8 cellular contexts compared by ENCODE assay signal in genomic region chr11:119741369-119742262, GRCh38. TPM values are rescaled to one million over a fixed set of nuclear protein-coding genes. Genes with fewer than 3 reads are reported as not detected.
A peak's percentile ranks its signal among the peaks of the same experiment; 100 is the strongest.
DNase-seq lines count a peak whose midpoint lies in the region; ATAC-seq and TF ChIP-seq lines count a peak whose summit lies in the region.

No MANE protein-coding gene starts in this region.

- H3K4me2 ChIP-seq in OCI-LY3 (ENCODE audit: low read length) = no peak overlapping the region

- H2AFZ ChIP-seq in OCI-LY3 (ENCODE audit: low read depth, low read length) = no peak overlapping the region

- H3K27me3 Mint-ChIP-seq in glutamatergic neuron (ENCODE audit: unreplicated experiment) = peaks cover 7% of the 10 kb centered on the region

- ATAC-seq in GM19043 (IDR thresholded peaks at IDR 0.05; ENCODE audit: low read depth, unreplicated experiment) (peak; percentile 77), GM18868 (IDR thresholded peaks at IDR 0.05; ENCODE audit: unreplicated experiment) (no peak)

- no peaks in the 10 kb centered on the region for H4K20me1 ChIP-seq in OCI-LY3 (ENCODE audit: insufficient read depth, low read length)

- H3K4me1 ChIP-seq in OCI-LY3 (ENCODE audit: low read length) = no peaks in the 10 kb centered on the region

- no peak overlapping the region for H3K9ac ChIP-seq in OCI-LY3 (ENCODE audit: low read length)

- no peak overlapping the region for H3K27ac ChIP-seq in OCI-LY3 (ENCODE audit: low read length)

- no peak overlapping the region for H3K4me3 ChIP-seq in OCI-LY3 (ENCODE audit: low read length)

- H3K4me1 Mint-ChIP-seq in glutamatergic neuron (ENCODE audit: low read depth, unreplicated experiment) = peaks cover 9% of the 10 kb centered on the region

- H3K36me3 Mint-ChIP-seq in glutamatergic neuron (ENCODE audit: unreplicated experiment) = no peaks in the 10 kb centered on the region

- no peaks in the 10 kb centered on the region for H3K79me2 ChIP-seq in OCI-LY3 (ENCODE audit: low read length)

- no peaks in the 10 kb centered on the region for H3K36me3 ChIP-seq in OCI-LY3 (replicated peaks; ENCODE audit: low read depth, low read length)

- no peaks in the 10 kb centered on the region for H3K27me3 ChIP-seq in OCI-LY3 (ENCODE audit: low read depth, low read length)

- DNase-seq in activated gamma-delta T cell (lab: John Stamatoyannopoulos, UW) (peak; percentile 31), glutamatergic neuron (peak; percentile 80), posterior cingulate gyrus (peak in 7 of 10 donors; percentile 50 to 92 (median 77)), NCI-H2081 (lab: John Stamatoyannopoulos, UW) (no peak), NCI-H774 (lab: John Stamatoyannopoulos, UW) (no peak)

- H3K9me3 Mint-ChIP-seq in glutamatergic neuron (ENCODE audit: unreplicated experiment) = peaks cover 8% of the 10 kb centered on the region

- H3K4me3 Mint-ChIP-seq in glutamatergic neuron (ENCODE audit: unreplicated experiment) = peak overlapping the region; percentile 84

- peak overlapping the region; percentile 73 for H3K27ac Mint-ChIP-seq in glutamatergic neuron (ENCODE audit: unreplicated experiment)

- intact Hi-C loops in posterior cingulate gyrus (cut with DNase I) = no loop called here

- no peaks in the 10 kb centered on the region for H3K9me3 ChIP-seq in OCI-LY3 (ENCODE audit: insufficient read depth, low read length)

- TF ChIP-seq CTCF in OCI-LY3 (IDR thresholded peaks at IDR 0.05; ENCODE audit: low read depth, low read length) (peak; percentile 62), glutamatergic neuron (IDR thresholded peaks at IDR 0.05; ENCODE audit: partially characterized antibody, unreplicated experiment) (peak; percentile 93)

RNA-seq across cellular contexts. Expression of gene NECTIN1, which starts 12.6 kb away (rescaled TPM):
- total RNA-seq in glutamatergic neuron (ENCODE audit: unreplicated experiment) = 26.0 TPM

Comparison
In these comparisons a context has a peak if more than half of its experiments do, and no peak if none do; other contexts are left out.
1. DNase-seq: peak in activated gamma-delta T cell (single experiment), glutamatergic neuron (single experiment) and posterior cingulate gyrus (7 of 10); none in NCI-H2081 (0 of 2) and NCI-H774 (single experiment).